9 cellular contexts compared by ENCODE assay signal in genomic region chr13:48383384-48383783, GRCh38. TPM values are rescaled to one million over a fixed set of nuclear protein-coding genes. Genes with fewer than 3 reads are reported as not detected.
"Had no signal": no experiment of that assay in that cellular context is flagged by ENCODE, and none has a peak within 500 bp of the region (broad histone marks: within the 10 kb centered on the region; RNA-seq: fewer than 3 reads in every experiment).

No MANE protein-coding gene starts in this region.

- DNase-seq: GM23248, GOT3, H7, HFFc6, KG1 had no signal

- H3K9me3 ChIP-seq: HAP-1 had no signal

- ATAC-seq: HCT116 had no signal

- H3K4me1 ChIP-seq: HAP-1 had no signal

- H3K9ac ChIP-seq: GM23248 had no signal

- H3K27ac ChIP-seq: GM23248, HL-60 had no signal

- H2AFZ ChIP-seq: GM23248 had no signal

- H3K4me3 ChIP-seq: GM23248, HAP-1 had no signal

RNA-seq across cellular contexts. Expression of gene LPAR6, which starts 29.5 kb away (rescaled TPM):
- total RNA-seq: HT1080 had no signal
